19 cellular contexts compared by ENCODE assay signal in genomic region chrX:112820364-112821308, GRCh38. TPM values are rescaled to one million over a fixed set of nuclear protein-coding genes. Genes with fewer than 3 reads are reported as not detected.
DNase-seq lines count a peak whose midpoint lies in the region; ATAC-seq and TF ChIP-seq lines count a peak whose summit lies in the region.
"Had no signal": no experiment of that assay in that cellular context is flagged by ENCODE, and none has a peak within 500 bp of the region (broad histone marks: within the 10 kb centered on the region; RNA-seq: fewer than 3 reads in every experiment).

No MANE protein-coding gene starts in this region.

- TF ChIP-seq CTCF in lower lobe of right lung (IDR thresholded peaks at IDR 0.05) = no peak

- H3K27ac ChIP-seq in mesenchymal stem cell (ENCODE audit: low read length, poor library complexity, severe bottlenecking) = no peak overlapping the region
- H3K27ac ChIP-seq in lower lobe of right lung = no peak overlapping the region
- H3K27ac ChIP-seq: KMS-11 had no signal

- H3K36me3 Mint-ChIP-seq in activated naive CD4-positive, alpha-beta T cell treated with anti-CD3 and anti-CD28 coated beads, Interleukin-2, amount 50 U/mL, for 72 hours = no peaks in the 10 kb centered on the region

- H3K36me3 ChIP-seq in mesenchymal stem cell (ENCODE audit: control insufficient read depth in 1 of 2, insufficient read depth in 2 of 2, low read depth in 1 of 2, low read length in 2 of 2) (peaks cover 0 to 13% of the 10 kb centered on the region in 2 experiments), lower lobe of right lung (no peaks in the 10 kb centered on the region)

- H4K8ac ChIP-seq in mesenchymal stem cell (ENCODE audit: low read length) = no peak overlapping the region

- H3K4me2 ChIP-seq in mesenchymal stem cell (ENCODE audit: low read length, poor library complexity, severe bottlenecking) = no peak overlapping the region
- H3K4me2 ChIP-seq: KMS-11, SK-N-SH had no signal

- peaks cover 2% of the 10 kb centered on the region for H3K79me1 ChIP-seq in mesenchymal stem cell (replicated peaks; ENCODE audit: low read length, poor library complexity, severe bottlenecking)

- H3K9me3 ChIP-seq in mesenchymal stem cell (ENCODE audit: control insufficient read depth, low read length) (no peaks in the 10 kb centered on the region), lower lobe of right lung (no peaks in the 10 kb centered on the region)
- H3K9me3 ChIP-seq: SK-N-SH had no signal

- H2AFZ ChIP-seq in mesenchymal stem cell (ENCODE audit: low read depth, low read length) = no peak overlapping the region

- H3K4me3 ChIP-seq in mesenchymal stem cell (ENCODE audit: insufficient read depth in 1 of 2, low read depth in 1 of 2, low read length in 2 of 2) (no peak overlapping the region), lower lobe of right lung (no peak overlapping the region)

- H4K91ac ChIP-seq in mesenchymal stem cell (ENCODE audit: low read length) = no peak overlapping the region

- peaks cover 9% of the 10 kb centered on the region for H3K4me1 ChIP-seq in mesenchymal stem cell (ENCODE audit: control insufficient read depth, insufficient read depth, low read depth, low read length)
- peaks cover 7% of the 10 kb centered on the region for H3K4me1 ChIP-seq in lower lobe of right lung

- no peak overlapping the region for H3K18ac ChIP-seq in mesenchymal stem cell (ENCODE audit: low read depth in 1 of 2, low read length in 2 of 2)

- ATAC-seq in activated naive CD4-positive, alpha-beta T cell treated with anti-CD3 and anti-CD28 coated beads, Interleukin-2, amount 50 U/mL, for 72 hours = peak; percentile 86 to 95
- ATAC-seq in lower lobe of right lung (no peak), HG03097 (IDR thresholded peaks at IDR 0.05; ENCODE audit: low FRiP score, unreplicated experiment) (no peak), GM18519 (IDR thresholded peaks at IDR 0.05; ENCODE audit: low FRiP score, unreplicated experiment) (no peak)

- no peak overlapping the region for H3K23ac ChIP-seq in mesenchymal stem cell (ENCODE audit: low read length in 2 of 2)

- no peak overlapping the region for H3K9ac ChIP-seq in mesenchymal stem cell (ENCODE audit: low read length)
- H3K9ac ChIP-seq: KMS-11, SK-N-SH had no signal

- H3K9me3 Mint-ChIP-seq in activated naive CD4-positive, alpha-beta T cell treated with anti-CD3 and anti-CD28 coated beads, Interleukin-2, amount 50 U/mL, for 72 hours = no peaks in the 10 kb centered on the region
- H3K9me3 Mint-ChIP-seq: dendritic cell treated with granulocyte-macrophage colony-stimulating factor and Interleukin-4, amounts not matched to agents 40 ng/mL and 50 ng/mL, for 4 days had no signal

- H3K4ac ChIP-seq in mesenchymal stem cell (ENCODE audit: low read depth in 1 of 2, low read length in 2 of 2) = no peak overlapping the region

- no peak overlapping the region for H3K14ac ChIP-seq in mesenchymal stem cell (ENCODE audit: low read length in 2 of 2)

- DNase-seq in activated naive CD4-positive, alpha-beta T cell treated with anti-CD3 and anti-CD28 coated beads, Interleukin-2, amount 50 U/mL, for 72 hours (ENCODE audit: low spot score in 2 of 2) = no peak
- DNase-seq in activated naive CD4-positive, alpha-beta T cell treated with anti-CD3 and anti-CD28 coated beads, Interleukin-2, amount 50 U/mL, for 16 hours = no peak
- peak; percentile 71 for DNase-seq in SW480 (ENCODE audit: low spot score)
- DNase-seq in mesenchymal stem cell = peak; percentile 14
- DNase-seq in lower lobe of right lung = no peak
- DNase-seq in UCSD-AML1 (lab: John Stamatoyannopoulos, UW; ENCODE audit: unreplicated experiment) = no peak
- DNase-seq: activated gamma-delta T cell; COR-L47; erythroblast; GDM1; midbrain; NCI-H1694; nucleus accumbens; SK-N-SH; stimulated activated CD4-positive, alpha-beta T cell treated with anti-CD3 and anti-CD28 coated beads, Interleukin-4, amount 100 ng/mL, for 4 hours had no signal

- H3K27me3 ChIP-seq in mesenchymal stem cell (ENCODE audit: control insufficient read depth in 1 of 2, insufficient read depth in 1 of 2, low read length in 2 of 2) (peaks cover 0 to 63% of the 10 kb centered on the region in 2 experiments), lower lobe of right lung (ENCODE audit: low read depth) (no peaks in the 10 kb centered on the region)

- no peak overlapping the region for H3K27ac Mint-ChIP-seq in activated naive CD4-positive, alpha-beta T cell treated with anti-CD3 and anti-CD28 coated beads, Interleukin-2, amount 50 U/mL, for 72 hours
- H3K27ac Mint-ChIP-seq: dendritic cell treated with granulocyte-macrophage colony-stimulating factor and Interleukin-4, amounts not matched to agents 40 ng/mL and 50 ng/mL, for 4 days had no signal

- H2BK5ac ChIP-seq in mesenchymal stem cell (ENCODE audit: low read depth, low read length, poor library complexity, severe bottlenecking) = no peak overlapping the region

- 100% methylated on average over 1 of the region's 3 CpGs for WGBS in mesenchymal stem cell

- intact Hi-C loops in lower lobe of right lung (cut with DNase I) = no loop called here

- H2BK120ac ChIP-seq in mesenchymal stem cell (ENCODE audit: low read depth, low read length) = no peak overlapping the region

- H2AK5ac ChIP-seq in mesenchymal stem cell (ENCODE audit: low read length, severe bottlenecking) = no peak overlapping the region

- no peak overlapping the region for H2BK12ac ChIP-seq in mesenchymal stem cell (ENCODE audit: low read length in 2 of 2)

- no peak overlapping the region for H2BK15ac ChIP-seq in mesenchymal stem cell (ENCODE audit: low read depth, poor library complexity, severe bottlenecking)

RNA-seq across cellular contexts. Expression of gene AMOT, which starts 20.0 kb away (rescaled TPM):
- 1 to 10 TPM; 1.3 to 2.3 TPM for total RNA-seq in activated naive CD4-positive, alpha-beta T cell treated with anti-CD3 and anti-CD28 coated beads, Interleukin-2, amount 50 U/mL, for 72 hours
- 3.2 TPM for polyA plus RNA-seq in mesenchymal stem cell (2013, experiment 1 of 2)
- 3.6 TPM for polyA plus RNA-seq in mesenchymal stem cell (2013, experiment 2 of 2)
- total RNA-seq in lower lobe of right lung = 12.4 TPM

Comparison
In these comparisons a context has a peak if more than half of its experiments do, and no peak if none do; other contexts are left out.
1. ATAC-seq: peak in activated naive CD4-positive, alpha-beta T cell treated with anti-CD3 and anti-CD28 coated beads, Interleukin-2, amount 50 U/mL, for 72 hours (2 of 2); none in lower lobe of right lung (0 of 2), HG03097 (single experiment) and GM18519 (single experiment).
2. DNase-seq: peak in SW480 (single experiment) and mesenchymal stem cell (single experiment); none in activated naive CD4-positive, alpha-beta T cell treated with anti-CD3 and anti-CD28 coated beads, Interleukin-2, amount 50 U/mL, for 72 hours (0 of 2), activated naive CD4-positive, alpha-beta T cell treated with anti-CD3 and anti-CD28 coated beads, Interleukin-2, amount 50 U/mL, for 16 hours (single experiment), lower lobe of right lung (single experiment) and UCSD-AML1 (single experiment).